ENCODE assay signal across 22 cellular contexts in the genomic region with DNA sequence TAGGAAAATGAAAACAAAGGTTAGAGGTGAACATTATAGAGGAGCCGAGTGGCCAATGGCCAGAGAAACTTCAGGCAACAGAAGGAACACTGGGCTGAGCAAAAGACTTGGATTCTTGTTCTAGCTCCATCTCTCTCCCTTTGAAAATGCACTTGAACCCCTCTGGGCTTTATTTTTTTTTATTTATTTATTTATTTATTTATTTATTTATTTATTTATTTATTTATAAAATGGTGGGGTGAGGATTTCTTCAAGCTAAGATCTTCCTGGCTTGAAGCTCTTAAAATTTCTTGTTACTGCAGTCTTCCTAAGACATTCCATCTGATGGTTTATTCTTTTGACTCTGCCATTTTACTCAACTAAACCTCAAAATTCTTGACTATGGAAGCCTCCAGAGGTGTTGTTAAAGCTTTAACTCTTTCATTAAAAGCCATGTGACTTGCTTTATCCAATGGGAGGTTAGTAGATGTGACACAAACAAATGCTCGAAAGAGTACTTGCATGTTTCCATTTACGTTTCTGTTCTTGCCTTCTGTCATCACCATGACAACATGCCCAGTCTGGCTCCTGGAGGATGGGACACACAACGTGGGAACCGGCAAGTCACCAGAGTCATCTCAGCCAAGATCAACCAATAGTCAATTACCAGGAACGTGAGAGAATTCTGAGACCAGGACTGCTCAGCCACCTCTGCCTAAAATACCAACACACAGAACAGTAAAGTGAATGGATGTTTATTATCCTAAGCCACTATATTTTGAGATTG.
"Had no signal": no experiment of that assay in that cellular context is flagged by ENCODE, and none has a peak within 500 bp of the region (broad histone marks: within the 10 kb centered on the region; RNA-seq: fewer than 3 reads in every experiment).

No MANE protein-coding gene starts in this region.

- H3K27ac ChIP-seq: adrenal gland, Peyer's patch, RWPE1, SJSA1 had no signal

- H3K36me3 ChIP-seq: adrenal gland, Peyer's patch, SJSA1 had no signal

- H3K4me3 Mint-ChIP-seq: activated CD8-positive, alpha-beta T cell treated with anti-CD3 and anti-CD28 coated beads, Interleukin-2, amount 10 ng/mL, durations not matched to agents 7 days and 5 days; activated naive CD8-positive, alpha-beta T cell treated with anti-CD3 and anti-CD28 coated beads, Interleukin-2, amount 10 ng/mL, durations not matched to agents 7 days and 5 days; T-helper 1 cell treated with Interleukin-12 subunit alpha and Interleukin-12 subunit beta and Interleukin-4 antibody, amounts not matched to agents 30 μg/mL and 1 μg/mL, for 36 hours had no signal

- H3K4me3 ChIP-seq: adrenal gland, Peyer's patch, SJSA1 had no signal

- H3K9me3 Mint-ChIP-seq: activated naive CD8-positive, alpha-beta T cell treated with anti-CD3 and anti-CD28 coated beads, Interleukin-2, amount 10 ng/mL, durations not matched to agents 7 days and 5 days; T-helper 1 cell treated with Interleukin-12 subunit alpha and Interleukin-12 subunit beta and Interleukin-4 antibody, amounts not matched to agents 30 μg/mL and 1 μg/mL, for 36 hours had no signal

- H3K27me3 ChIP-seq: adrenal gland, Peyer's patch, SJSA1 had no signal

- H3K4me1 Mint-ChIP-seq: activated naive CD8-positive, alpha-beta T cell treated with anti-CD3 and anti-CD28 coated beads, Interleukin-2, amount 10 ng/mL, durations not matched to agents 7 days and 5 days had no signal

- DNase-seq: activated CD4-positive, alpha-beta T cell treated with anti-CD3 and anti-CD28 coated beads for 4 hours; activated CD4-positive, alpha-beta T cell treated with anti-CD3 and anti-CD28 coated beads, Interleukin-2, amount 50 U/mL, for 4 hours; activated CD8-positive, alpha-beta memory T cell treated with anti-CD3 and anti-CD28 coated beads, Interleukin-2, amount 50 U/mL, for 48 hours; activated CD8-positive, alpha-beta T cell treated with anti-CD3 and anti-CD28 coated beads, Interleukin-2, amount 10 ng/mL, durations not matched to agents 7 days and 5 days; activated naive CD4-positive, alpha-beta T cell treated with anti-CD3 and anti-CD28 coated beads, Interleukin-2, amount 50 U/mL, for 16 hours; activated naive CD8-positive, alpha-beta T cell treated with anti-CD3 and anti-CD28 coated beads, Interleukin-2, amount 10 ng/mL, durations not matched to agents 7 days and 5 days; activated T-cell treated with anti-CD3 and anti-CD28 coated beads, Interleukin-2, amount 50 U/mL, for 1 hour; anterior cingulate cortex; caudate nucleus; MM.1S; NCI-H1436 treated with DMSO at 0.1 percent for 48 hours; NCI-H187; NCI-H2081; NCI-H345; NCI-H510A; NK-92 treated with Interleukin-12 subunit alpha and Interleukin-12 subunit beta, amount 100 ng/mL, for 24 hours; Peyer's patch; Right ventricle myocardium superior had no signal

- H3K36me3 Mint-ChIP-seq: activated naive CD8-positive, alpha-beta T cell treated with anti-CD3 and anti-CD28 coated beads, Interleukin-2, amount 10 ng/mL, durations not matched to agents 7 days and 5 days had no signal

- H3K27ac Mint-ChIP-seq: activated CD8-positive, alpha-beta T cell treated with anti-CD3 and anti-CD28 coated beads, Interleukin-2, amount 10 ng/mL, durations not matched to agents 7 days and 5 days; activated naive CD8-positive, alpha-beta T cell treated with anti-CD3 and anti-CD28 coated beads, Interleukin-2, amount 10 ng/mL, durations not matched to agents 7 days and 5 days; T-helper 1 cell treated with Interleukin-12 subunit alpha and Interleukin-12 subunit beta and Interleukin-4 antibody, amounts not matched to agents 30 μg/mL and 1 μg/mL, for 36 hours had no signal

- H3K9me3 ChIP-seq: adrenal gland, Peyer's patch, SJSA1 had no signal
